Comparison of ENCODE assay signal across 11 cellular contexts in the genomic region with DNA sequence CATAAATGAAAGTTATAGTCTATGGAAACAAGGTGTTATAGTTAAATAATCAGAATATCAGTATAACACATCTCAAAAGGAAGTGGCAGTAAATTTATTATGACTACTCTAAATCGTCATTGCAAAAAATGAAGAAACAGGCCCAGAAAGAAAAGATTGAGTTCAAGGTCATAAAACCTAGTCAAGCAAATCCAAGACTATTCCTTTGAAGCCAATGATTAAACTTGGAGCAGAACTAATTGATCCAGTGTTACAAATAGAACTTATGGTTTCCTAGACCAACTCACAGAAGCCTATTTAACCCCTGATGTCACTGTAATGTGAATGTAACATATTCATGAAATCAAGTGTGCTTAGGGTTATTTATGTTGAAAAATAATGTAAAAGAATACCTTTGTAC. TPM values are rescaled to one million over a fixed set of nuclear protein-coding genes. Genes with fewer than 3 reads are reported as not detected.
DNase-seq lines count a peak whose midpoint lies in the region; ATAC-seq and TF ChIP-seq lines count a peak whose summit lies in the region.
"Had no signal": no experiment of that assay in that cellular context is flagged by ENCODE, and none has a peak within 500 bp of the region (broad histone marks: within the 10 kb centered on the region; RNA-seq: fewer than 3 reads in every experiment).

No MANE protein-coding gene starts in this region.

- H3K9me3 ChIP-seq in PC-9 (ENCODE audit: insufficient read depth, low read depth): no peaks in the 10 kb centered on the region

- peaks cover 15% of the 10 kb centered on the region for H4K20me1 ChIP-seq in PC-9 (ENCODE audit: insufficient read depth)

- no peaks in the 10 kb centered on the region for H3K9me3 Mint-ChIP-seq in T-helper 2 cell treated with Interferon-gamma antibody and Interleukin-4, amounts not matched to agents 5 μg/mL and 100 μg/mL, for 36 hours

- no peaks in the 10 kb centered on the region for H3K9me2 ChIP-seq in PC-9 (ENCODE audit: insufficient read depth)

- H3K27me3 ChIP-seq in PC-9 (ENCODE audit: insufficient read depth, low read depth): no peaks in the 10 kb centered on the region

- CTCF ChIA-PET in PC-9 (lab: Charles Lee): no interaction called here

- peaks cover 25% of the 10 kb centered on the region for H3K4me1 Mint-ChIP-seq in T-helper 2 cell treated with Interferon-gamma antibody and Interleukin-4, amounts not matched to agents 5 μg/mL and 100 μg/mL, for 36 hours (ENCODE audit: low read depth)

- no peak for DNase-seq in T-helper 2 cell treated with Interferon-gamma antibody and Interleukin-4, amounts not matched to agents 5 μg/mL and 100 μg/mL, for 36 hours (ENCODE audit: low spot score)
- DNase-seq in T-helper 2 cell (no peak), PC-9 (no peak), epithelial cell of proximal tubule (ENCODE audit: low read depth) (peak; percentile 38), renal cortical epithelial cell (ENCODE audit: low read depth) (peak; percentile 71), occipital lobe (lab: John Stamatoyannopoulos, UW) (no peak), medulla oblongata (ENCODE audit: extremely low spot score) (no peak)
- DNase-seq: mesendoderm, NCI-H524 treated with DMSO at 0.1 percent for 48 hours had no signal

- ATAC-seq in GM18861 (IDR thresholded peaks at IDR 0.05; ENCODE audit: unreplicated experiment): no peak

- peak overlapping the region; percentile 90 for H3K4me2 ChIP-seq in PC-9

- H3K36me3 Mint-ChIP-seq in T-helper 2 cell treated with Interferon-gamma antibody and Interleukin-4, amounts not matched to agents 5 μg/mL and 100 μg/mL, for 36 hours (ENCODE audit: low read depth): peaks cover 10% of the 10 kb centered on the region

- H3K27ac ChIP-seq in PC-9: no peak overlapping the region

- H3K4me3 ChIP-seq in PC-9: peak overlapping the region; percentile 69
- peak overlapping the region; percentile 79 for H3K4me3 ChIP-seq in epithelial cell of proximal tubule (ENCODE audit: low read depth, low read length)

- 0 out of 2 replicates have a peak, but pooled peaks cover 4% of the 10 kb centered on the region for H3F3A ChIP-seq in PC-9 (ENCODE audit: insufficient read depth, low read depth)

- peaks cover 63% of the 10 kb centered on the region for H3K79me2 ChIP-seq in PC-9 (ENCODE audit: low read depth)

- H3K36me3 ChIP-seq in PC-9 (ENCODE audit: low read depth): peaks cover 6% of the 10 kb centered on the region; the same call in 1 of the 2 replicates

- intact Hi-C loops in PC-9 (cut with micrococcal nuclease; ENCODE audit: unreplicated experiment): no loop called here

- TF ChIP-seq CTCF in PC-9 (conservative IDR thresholded peaks at IDR 0.05) (no peak), epithelial cell of proximal tubule (conservative IDR thresholded peaks at IDR 0.05; ENCODE audit: low read depth, low read length) (no peak)

- H2AFZ ChIP-seq in PC-9: no peak overlapping the region

- H3K4me3 Mint-ChIP-seq in T-helper 2 cell treated with Interferon-gamma antibody and Interleukin-4, amounts not matched to agents 5 μg/mL and 100 μg/mL, for 36 hours: peak overlapping the region; percentile 82

- peaks cover 18% of the 10 kb centered on the region for H3K4me1 ChIP-seq in PC-9 (replicated peaks; ENCODE audit: insufficient read depth)

- BruUV-seq in PC-9 (replicated peaks; lab: Mats Ljungman, UMichigan): no TSS peak

- POLR2A ChIA-PET in PC-9 (lab: Charles Lee; ENCODE audit: unreplicated experiment): no interaction called here

- peak overlapping the region; percentile 78 for H3K27ac Mint-ChIP-seq in T-helper 2 cell treated with Interferon-gamma antibody and Interleukin-4, amounts not matched to agents 5 μg/mL and 100 μg/mL, for 36 hours

- no peaks in the 10 kb centered on the region for H3K27me3 Mint-ChIP-seq in T-helper 2 cell treated with Interferon-gamma antibody and Interleukin-4, amounts not matched to agents 5 μg/mL and 100 μg/mL, for 36 hours (ENCODE audit: low read depth)

RNA-seq across cellular contexts. Expression of gene FAM199X, which starts 1.9 kb away (rescaled TPM):
- total RNA-seq in PC-9 (2021): 28.5 and 35.7 TPM in 2 replicates
- 16.1 and 16.3 TPM in 2 replicates for total RNA-seq in epithelial cell of proximal tubule
- total RNA-seq in renal cortical epithelial cell: 59.9 and 77.5 TPM in 2 replicates
- total RNA-seq in occipital lobe: 88.1 TPM

RNA-seq across cellular contexts. Expression of gene SLC25A53, which starts 11.3 kb away (rescaled TPM):
- 4.5 and 6.4 TPM in 2 replicates for total RNA-seq in PC-9 (2021)
- 3.0 and 5.2 TPM in 2 replicates for total RNA-seq in epithelial cell of proximal tubule
- 5.6 and 16.1 TPM in 2 replicates for total RNA-seq in renal cortical epithelial cell
- 12.3 TPM for total RNA-seq in occipital lobe

RNA-seq across cellular contexts. Expression of gene ZCCHC18, which starts 55.8 kb away (rescaled TPM):
- total RNA-seq in PC-9 (2021) (not detected in 2 replicates), epithelial cell of proximal tubule (0.63 and 1.2 TPM in 2 replicates), renal cortical epithelial cell (2.9 and 13.9 TPM in 2 replicates), occipital lobe (12.0 TPM)
- total RNA-seq: A172 had no signal

Comparison
In these comparisons a context has a peak if more than half of its experiments do, and no peak if none do; other contexts are left out.
1. DNase-seq: peak in epithelial cell of proximal tubule (single experiment) and renal cortical epithelial cell (single experiment); none in T-helper 2 cell treated with Interferon-gamma antibody and Interleukin-4, amounts not matched to agents 5 μg/mL and 100 μg/mL, for 36 hours (single experiment), T-helper 2 cell (0 of 5), PC-9 (0 of 2), occipital lobe (single experiment) and medulla oblongata (single experiment).